Comparison of ENCODE assay signal across 21 cellular contexts in genomic region chr5:1329111-1329579, GRCh38. TPM values are rescaled to one million over a fixed set of nuclear protein-coding genes. Genes with fewer than 3 reads are reported as not detected.
DNase-seq lines count a peak whose midpoint lies in the region; ATAC-seq, FAIRE-seq and TF ChIP-seq lines count a peak whose summit lies in the region.
"Had no signal": no experiment of that assay in that cellular context is flagged by ENCODE, and none has a peak within 500 bp of the region (broad histone marks: within the 10 kb centered on the region; RNA-seq: fewer than 3 reads in every experiment).

No MANE protein-coding gene starts in this region.

- TF ChIP-seq CTCF in DND-41 (IDR thresholded peaks at IDR 0.05; ENCODE audit: borderline replicate concordance, extremely low read depth, low read length, poor library complexity, severe bottlenecking), result no peak
- TF ChIP-seq CTCF in RWPE2 (IDR thresholded peaks at IDR 0.05; ENCODE audit: poor library complexity, severe bottlenecking), result no peak
- TF ChIP-seq CTCF in kidney (IDR thresholded peaks at IDR 0.05; ENCODE audit: borderline replicate concordance, extremely low read depth, insufficient read depth), result no peak

- FAIRE-seq in kidney (lab: Jason Lieb, UNC), result no peak
- FAIRE-seq: pancreas had no signal

- no peak overlapping the region for H3K4me3 ChIP-seq in DND-41 (ENCODE audit: low read depth in 1 of 2, low read length in 2 of 2)
- no peak overlapping the region for H3K4me3 ChIP-seq in RWPE2 (ENCODE audit: severe bottlenecking)
- no peak overlapping the region for H3K4me3 ChIP-seq in kidney (ENCODE audit: low read length in 2 of 2)
- H3K4me3 ChIP-seq: BLaER1 treated with 17β-estradiol and CSF1 and Interleukin-3, amounts not matched to agents 10 nM and 100 nM; esophagus squamous epithelium; pancreas had no signal

- no peak overlapping the region for H3K4me2 ChIP-seq in DND-41 (ENCODE audit: insufficient read depth, low read length)
- H3K4me2 ChIP-seq: BLaER1 treated with 17β-estradiol and CSF1 and Interleukin-3, amounts not matched to agents 10 nM and 100 nM had no signal

- H3K4me3 Mint-ChIP-seq in stimulated activated effector memory CD8-positive, alpha-beta T cell treated with anti-CD3 and anti-CD28 coated beads, Interleukin-12 subunit alpha, Interleukin-12 subunit beta, amount 100 ng/mL, for 72 hours, result no peak overlapping the region
- H3K4me3 Mint-ChIP-seq: activated naive CD8-positive, alpha-beta T cell had no signal

- peaks cover 80% of the 10 kb centered on the region for H3K36me3 ChIP-seq in DND-41 (ENCODE audit: insufficient read depth, low read length)
- peaks cover 50% of the 10 kb centered on the region for H3K36me3 ChIP-seq in RWPE2 (ENCODE audit: low read depth)
- H3K36me3 ChIP-seq in kidney (ENCODE audit: control insufficient read depth in 1 of 2, insufficient read depth in 2 of 2, low read length in 2 of 2), result peaks cover 23 to 46% of the 10 kb centered on the region in 2 donors

- H3K9ac ChIP-seq in DND-41 (ENCODE audit: low read depth, low read length) (peak overlapping the region; percentile 18; the same call in 1 of the 2 replicates), kidney (ENCODE audit: low read length in 2 of 2) (no peak overlapping the region)
- H3K9ac ChIP-seq: BLaER1 treated with 17β-estradiol and CSF1 and Interleukin-3, amounts not matched to agents 10 nM and 100 nM had no signal

- peaks cover 61% of the 10 kb centered on the region for H3K36me3 Mint-ChIP-seq in stimulated activated effector memory CD8-positive, alpha-beta T cell treated with anti-CD3 and anti-CD28 coated beads, Interleukin-12 subunit alpha, Interleukin-12 subunit beta, amount 100 ng/mL, for 72 hours

- DNase-seq in DND-41, result no peak
- no peak for DNase-seq in RWPE2 (ENCODE audit: low spot score)
- DNase-seq in kidney, result peak; percentile 45
- DNase-seq in stimulated activated effector memory CD8-positive, alpha-beta T cell treated with anti-CD3 and anti-CD28 coated beads, Interleukin-12 subunit alpha, Interleukin-12 subunit beta, amount 100 ng/mL, for 72 hours (ENCODE audit: low spot score in 2 of 2), result no peak
- DNase-seq in NCI-H1105 (lab: John Stamatoyannopoulos, UW), result no peak
- DNase-seq in NCI-H2029 (lab: John Stamatoyannopoulos, UW), result no peak
- DNase-seq in NCI-H187 (lab: John Stamatoyannopoulos, UW), result no peak
- DNase-seq in foreskin melanocyte, result no peak
- DNase-seq: activated CD4-positive, alpha-beta T cell treated with anti-CD3 and anti-CD28 coated beads, Interleukin-2, amount 50 U/mL, for 4 hours; brain microvascular endothelial cell; esophagus squamous epithelium; GDM1; HFFc6; left ventricle myocardium superior; naive B cell; NCI-H1105 treated with DMSO at 0.1 percent for 48 hours; pancreas had no signal

- H3K4me1 ChIP-seq in DND-41 (ENCODE audit: insufficient read depth, low read length), result peaks cover 1% of the 10 kb centered on the region; the same call in 1 of the 2 replicates
- peaks cover 44% of the 10 kb centered on the region for H3K4me1 ChIP-seq in RWPE2 (ENCODE audit: insufficient read depth, poor library complexity, severe bottlenecking)
- H3K4me1 ChIP-seq in kidney (ENCODE audit: control insufficient read depth in 1 of 2, insufficient read depth in 1 of 2, low read depth in 1 of 2, low read length in 2 of 2), result no peaks in the 10 kb centered on the region
- H3K4me1 ChIP-seq: pancreas had no signal

- H4K20me1 ChIP-seq in DND-41 (ENCODE audit: insufficient read depth, low read length), result peaks cover 58% of the 10 kb centered on the region

- H3K27me3 ChIP-seq in DND-41 (ENCODE audit: insufficient read depth, low read length, poor library complexity) (no peaks in the 10 kb centered on the region), RWPE2 (ENCODE audit: insufficient read depth, poor library complexity, severe bottlenecking) (no peaks in the 10 kb centered on the region)
- H3K27me3 ChIP-seq: BLaER1 treated with 17β-estradiol and CSF1 and Interleukin-3, amounts not matched to agents 10 nM and 100 nM; brain microvascular endothelial cell; esophagus squamous epithelium; pancreas had no signal

- peak overlapping the region; percentile 74 for H3K27ac Mint-ChIP-seq in stimulated activated effector memory CD8-positive, alpha-beta T cell treated with anti-CD3 and anti-CD28 coated beads, Interleukin-12 subunit alpha, Interleukin-12 subunit beta, amount 100 ng/mL, for 72 hours

- no peak for ATAC-seq in DND-41 (ENCODE audit: insufficient read depth, low read depth)
- ATAC-seq in RWPE2 (ENCODE audit: low read depth), result no peak
- no peak for ATAC-seq in stimulated activated effector memory CD8-positive, alpha-beta T cell treated with anti-CD3 and anti-CD28 coated beads, Interleukin-12 subunit alpha, Interleukin-12 subunit beta, amount 100 ng/mL, for 72 hours
- ATAC-seq: left ventricle myocardium superior, pancreas had no signal

- peak overlapping the region; percentile 49 for H3K27ac ChIP-seq in DND-41 (ENCODE audit: low read length)
- peak overlapping the region; percentile 100 for H3K27ac ChIP-seq in RWPE2 (ENCODE audit: poor library complexity, severe bottlenecking)
- no peak overlapping the region for H3K27ac ChIP-seq in kidney (ENCODE audit: low read depth in 2 of 2, low read length in 2 of 2)
- H3K27ac ChIP-seq: BLaER1 treated with 17β-estradiol and CSF1 and Interleukin-3, amounts not matched to agents 10 nM and 100 nM; brain microvascular endothelial cell; pancreas had no signal

- H3K9me3 ChIP-seq in DND-41 (ENCODE audit: insufficient read depth, low read length, severe bottlenecking) (no peaks in the 10 kb centered on the region), RWPE2 (ENCODE audit: severe bottlenecking) (no peaks in the 10 kb centered on the region), kidney (ENCODE audit: control insufficient read depth in 1 of 2, low read length in 2 of 2) (no peaks in the 10 kb centered on the region)
- H3K9me3 ChIP-seq: BLaER1 treated with 17β-estradiol and CSF1 and Interleukin-3, amounts not matched to agents 10 nM and 100 nM; esophagus squamous epithelium; pancreas had no signal

- intact Hi-C loops in kidney (cut with DNase I), result no loop called here

- H3K79me2 ChIP-seq in DND-41 (ENCODE audit: insufficient read depth, low read length), result peaks cover 77% of the 10 kb centered on the region

- H3K4me1 Mint-ChIP-seq in stimulated activated effector memory CD8-positive, alpha-beta T cell treated with anti-CD3 and anti-CD28 coated beads, Interleukin-12 subunit alpha, Interleukin-12 subunit beta, amount 100 ng/mL, for 72 hours, result peaks cover 26% of the 10 kb centered on the region

- no peak overlapping the region for H2AFZ ChIP-seq in DND-41 (ENCODE audit: low read depth, low read length)

- no peaks in the 10 kb centered on the region for H3K9me3 Mint-ChIP-seq in stimulated activated effector memory CD8-positive, alpha-beta T cell treated with anti-CD3 and anti-CD28 coated beads, Interleukin-12 subunit alpha, Interleukin-12 subunit beta, amount 100 ng/mL, for 72 hours
- H3K9me3 Mint-ChIP-seq: naive B cell had no signal

RNA-seq across cellular contexts. Expression of gene CLPTM1L, which starts 15.8 kb away (rescaled TPM):
- 96.6 TPM for total RNA-seq in kidney
- 135 TPM for polyA plus RNA-seq in kidney (ENCODE audit: insufficient read depth, low read depth, low replicate concordance)

RNA-seq across cellular contexts. Expression of gene TERT, which starts 34.3 kb away (rescaled TPM):
- 0.91 TPM for total RNA-seq in kidney
- polyA plus RNA-seq in kidney (ENCODE audit: insufficient read depth, low read depth, low replicate concordance), result not detected
- total RNA-seq: dermis microvascular lymphatic vessel endothelial cell, left ventricle myocardium superior, subcutaneous adipose tissue had no signal
- polyA plus RNA-seq: pancreas had no signal

Comparison
In these comparisons a context has a peak if more than half of its experiments do, and no peak if none do; other contexts are left out.
1. H3K27ac ChIP-seq: peak in DND-41 (single experiment) and RWPE2 (single experiment); none in kidney (0 of 2).